1 cellular context compared by ENCODE assay signal in genomic region chr16:2520097-2520783, GRCh38.
A peak's percentile ranks its signal among the peaks of the same experiment; 100 is the strongest.
TF ChIP-seq lines count a peak whose summit lies in the region.

TSS of gene AMDHD2 (plus strand) at chr16:2520371. CDS start at chr16:2520459, 88 bp downstream.

TF ChIP-seq in HEK293, 187 proteins besides CTCF, POLR2A, EP300 and RAD21 (continued from another document):
- TF ChIP-seq PBX3 (CRISPR knock-in tag; IDR thresholded peaks at IDR 0.05) (peak; percentile 46), ZBTB48 (tag by site-specific recombination; IDR thresholded peaks at IDR 0.05) (no peak), ZBTB6 (tag by site-specific recombination; IDR thresholded peaks at IDR 0.05) (peak; percentile 79), ZBTB20 (tag by site-specific recombination; IDR thresholded peaks at IDR 0.05) (peak; percentile 33; the same call in 1 of the 2 replicates), KLF16 (tag by site-specific recombination; IDR thresholded peaks at IDR 0.05) (peak; percentile 68), ZNF660 (tag by site-specific recombination; IDR thresholded peaks at IDR 0.05) (peak; percentile 31; the same call in 1 of the 2 replicates)
